ENCODE assay signal across 8 cellular contexts in the genomic region with DNA sequence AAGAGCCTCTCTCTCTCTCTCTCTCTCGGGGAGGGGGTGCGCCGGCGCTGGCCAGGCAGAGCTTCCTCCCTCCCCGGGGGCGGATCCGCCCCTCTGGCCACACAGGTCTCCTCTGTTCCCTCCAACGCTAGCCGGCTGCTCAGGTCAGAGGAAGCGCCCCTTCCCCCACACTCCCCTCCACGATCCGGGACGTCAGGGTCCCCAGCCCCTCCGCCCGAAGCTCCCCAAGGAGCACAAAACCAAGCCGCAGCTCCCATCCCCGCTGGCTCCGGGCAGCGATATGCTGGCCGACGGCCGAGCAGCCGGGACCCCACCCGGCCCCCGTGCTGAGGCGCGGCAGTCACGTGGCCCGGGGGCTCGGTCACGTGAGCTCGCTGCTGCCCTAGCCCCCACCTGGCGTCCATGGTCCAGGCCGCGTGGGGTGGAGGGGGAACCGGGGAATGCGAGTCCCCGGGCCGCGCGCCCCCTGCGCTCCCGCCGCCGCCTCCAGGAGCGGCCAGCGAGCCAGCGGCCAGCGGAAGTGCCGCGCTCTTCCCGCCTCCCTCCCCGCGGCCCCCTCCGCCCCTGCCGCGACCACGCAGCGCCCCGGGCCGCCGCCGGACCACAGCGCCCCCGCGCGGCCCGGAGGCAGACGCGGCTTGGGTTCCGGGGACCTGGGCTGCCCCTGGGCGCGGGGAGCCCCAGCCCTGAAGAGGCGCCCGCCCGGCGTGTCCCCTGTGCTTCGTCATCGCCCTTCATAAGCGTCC. TPM values are rescaled to one million over a fixed set of nuclear protein-coding genes. Genes with fewer than 3 reads are reported as not detected.
DNase-seq lines count a peak whose midpoint lies in the region; ATAC-seq, FAIRE-seq and TF ChIP-seq lines count a peak whose summit lies in the region.

A gene with protein sequence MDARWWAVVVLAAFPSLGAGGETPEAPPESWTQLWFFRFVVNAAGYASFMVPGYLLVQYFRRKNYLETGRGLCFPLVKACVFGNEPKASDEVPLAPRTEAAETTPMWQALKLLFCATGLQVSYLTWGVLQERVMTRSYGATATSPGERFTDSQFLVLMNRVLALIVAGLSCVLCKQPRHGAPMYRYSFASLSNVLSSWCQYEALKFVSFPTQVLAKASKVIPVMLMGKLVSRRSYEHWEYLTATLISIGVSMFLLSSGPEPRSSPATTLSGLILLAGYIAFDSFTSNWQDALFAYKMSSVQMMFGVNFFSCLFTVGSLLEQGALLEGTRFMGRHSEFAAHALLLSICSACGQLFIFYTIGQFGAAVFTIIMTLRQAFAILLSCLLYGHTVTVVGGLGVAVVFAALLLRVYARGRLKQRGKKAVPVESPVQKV (minus strand): TSS at position 522 of the 746 bp plus-strand sequence. CDS start 118 bp downstream, at position 404.

- H3K27me3 ChIP-seq in adipocyte (replicated peaks; ENCODE audit: control insufficient read depth, insufficient read depth, low read length) = no peaks in the 10 kb centered on the region

- ATAC-seq in GM21529 (IDR thresholded peaks at IDR 0.05; ENCODE audit: unreplicated experiment) = peak; percentile 48
- ATAC-seq in Right ventricle myocardium superior (ENCODE audit: poor library complexity) = peak; percentile 87

- H3K36me3 Mint-ChIP-seq in osteocyte (ENCODE audit: unreplicated experiment) = peaks cover 41% of the 10 kb centered on the region

- peak; percentile 72 for DNase-seq in EH (ENCODE audit: low read depth)
- DNase-seq in Jurkat, Clone E6-1 (ENCODE audit: low read depth, low spot score) = no peak
- DNase-seq in SK-N-MC (ENCODE audit: low read depth, low spot score) = no peak
- peak; percentile 88 for DNase-seq in adipocyte (ENCODE audit: low read depth)
- DNase-seq in Right ventricle myocardium superior = peak; percentile 78
- peak; percentile 93 for DNase-seq in osteocyte (ENCODE audit: extremely low spot score, unreplicated experiment)
- no peak for DNase-seq in GM19239 (ENCODE audit: insufficient read length, low spot score)

- no peak for FAIRE-seq in GM19239 (lab: Jason Lieb, UNC)

- no peaks in the 10 kb centered on the region for H3K9me3 ChIP-seq in SK-N-MC (ENCODE audit: low read depth, low read length)
- no peaks in the 10 kb centered on the region for H3K9me3 ChIP-seq in adipocyte (ENCODE audit: control insufficient read depth, low read length)

- H3K4me3 Mint-ChIP-seq in osteocyte (ENCODE audit: unreplicated experiment) = peak within 1 kb of the TSS; percentile 89

- intact Hi-C loops in Right ventricle myocardium superior (cut with DNase I) = no loop called here

- peak within 1 kb of the TSS; percentile 80 for H3K4me3 ChIP-seq in Jurkat, Clone E6-1 (ENCODE audit: low read length)
- H3K4me3 ChIP-seq in SK-N-MC (peak within 1 kb of the TSS; percentile 92), adipocyte (ENCODE audit: low read length) (peak within 1 kb of the TSS; percentile 92)

- peaks cover 31% of the 10 kb centered on the region for H3K36me3 ChIP-seq in SK-N-MC (ENCODE audit: insufficient read depth, low read length)
- peaks cover 38% of the 10 kb centered on the region for H3K36me3 ChIP-seq in adipocyte (ENCODE audit: control insufficient read depth, insufficient read depth, low read length, severe bottlenecking)

- H3K4me1 ChIP-seq in adipocyte (ENCODE audit: control insufficient read depth, insufficient read depth, low read length) = peaks cover 15% of the 10 kb centered on the region

- peak; percentile 85 for TF ChIP-seq CTCF in osteocyte (IDR thresholded peaks at IDR 0.05)

- H3K9ac ChIP-seq in SK-N-MC (ENCODE audit: insufficient read length) (peak within 1 kb of the TSS; percentile 76), adipocyte (ENCODE audit: low read length) (peak within 1 kb of the TSS; percentile 94)

- H3K27me3 Mint-ChIP-seq in osteocyte (ENCODE audit: unreplicated experiment) = no peaks in the 10 kb centered on the region

- H3K4me1 Mint-ChIP-seq in osteocyte (ENCODE audit: unreplicated experiment) = peaks cover 50% of the 10 kb centered on the region

- H3K27ac Mint-ChIP-seq in osteocyte (ENCODE audit: unreplicated experiment) = peak within 1 kb of the TSS; percentile 92

- H3K9me3 Mint-ChIP-seq in osteocyte (ENCODE audit: unreplicated experiment) = no peaks in the 10 kb centered on the region

- peak within 1 kb of the TSS; percentile 14 for H3K27ac ChIP-seq in SK-N-MC

RNA-seq across cellular contexts. Expression of the gene that starts here (rescaled TPM):
- 48.0 TPM for polyA plus RNA-seq in Jurkat, Clone E6-1 (2012; ENCODE audit: insufficient read depth, insufficient read length)
- total RNA-seq in Right ventricle myocardium superior = 19.4 TPM
- 77.0 and 88.4 TPM in 2 replicates for total RNA-seq in osteocyte

Comparison
In these comparisons a context has a peak if more than half of its experiments do, and no peak if none do; other contexts are left out.
1. DNase-seq: peak in EH (single experiment), adipocyte (single experiment), Right ventricle myocardium superior (single experiment) and osteocyte (single experiment); none in Jurkat, Clone E6-1 (single experiment), SK-N-MC (single experiment) and GM19239 (single experiment).
2. Peak in every context shown above with its lines, with median percentiles within 50 percentile points of each other: H3K4me3 ChIP-seq.